ENCODE assay signal across 16 cellular contexts in the genomic region with DNA sequence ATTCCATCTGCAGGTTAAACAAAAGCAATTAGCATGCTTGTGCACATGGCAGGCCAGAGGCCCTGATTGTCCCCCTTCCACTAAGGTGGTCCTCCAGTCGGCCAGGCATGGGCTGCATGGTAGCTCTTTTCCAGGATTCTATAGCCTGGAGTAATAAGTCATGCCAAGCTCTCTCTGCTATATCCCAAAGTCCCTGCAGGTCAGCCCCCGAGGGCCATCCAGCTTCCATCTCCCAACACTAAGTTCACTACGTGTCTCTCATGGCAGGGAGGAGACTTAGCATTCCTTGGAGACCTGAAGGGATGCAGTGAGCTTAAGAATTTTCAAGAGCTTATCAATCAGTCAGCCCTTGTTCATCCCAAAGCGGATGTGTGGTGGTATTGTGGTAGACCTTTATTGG. TPM values are rescaled to one million over a fixed set of nuclear protein-coding genes. Genes with fewer than 3 reads are reported as not detected.
DNase-seq lines count a peak whose midpoint lies in the region; ATAC-seq, FAIRE-seq and TF ChIP-seq lines count a peak whose summit lies in the region.
"Not testable (repeated sequence)": the region's sequence is repeated elsewhere in the genome, so short reads cannot be mapped to it uniquely, and the experiment has no call there.
"Had no signal": no experiment of that assay in that cellular context is flagged by ENCODE, and none has a peak within 500 bp of the region (broad histone marks: within the 10 kb centered on the region; RNA-seq: fewer than 3 reads in every experiment).

No MANE protein-coding gene starts in this region.

- not testable (repeated sequence) for H3K27ac Mint-ChIP-seq in activated CD4-positive, alpha-beta memory T cell treated with anti-CD3 and anti-CD28 coated beads, Interleukin-2, amount 10 ng/mL, durations not matched to agents 7 days and 5 days; neural crest cell (ENCODE audit: unreplicated experiment)

- H3K9me3 Mint-ChIP-seq in activated CD4-positive, alpha-beta memory T cell treated with anti-CD3 and anti-CD28 coated beads, Interleukin-2, amount 10 ng/mL, durations not matched to agents 7 days and 5 days; neural crest cell: not testable (repeated sequence)

- TF ChIP-seq CTCF in DOHH2 (IDR thresholded peaks at IDR 0.05; ENCODE audit: low read depth, low read length, poor library complexity, severe bottlenecking); GM12878 (IDR thresholded peaks at IDR 0.05 in 2 of 3, conservative IDR thresholded peaks at IDR 0.05 in 1 of 3; ENCODE audit: control insufficient read depth in 2 of 3, extremely low read depth in 1 of 3, insufficient read depth in 1 of 3, low read depth in 3 of 3, low read length in 3 of 3); right atrium auricular region (IDR thresholded peaks at IDR 0.05); neural crest cell (conservative IDR thresholded peaks at IDR 0.05): not testable (repeated sequence)

- not testable (repeated sequence) for TF ChIP-seq EP300 in GM12878 (IDR thresholded peaks at IDR 0.05; ENCODE audit: borderline replicate concordance in 1 of 2, control insufficient read depth in 1 of 2, low read depth in 2 of 2, low read length in 2 of 2)

- RAD21 ChIA-PET in GM12878 (lab: Charles Lee; ENCODE audit: unreplicated experiment) = interaction anchor here (0.8 to 11.6 kb wide), 12 partner anchors 12 to 538 kb away, joined by 3 to 151 read pairs (median 5); a partner anchor contains a TSS

- TF ChIP-seq RAD21 in GM12878 (IDR thresholded peaks at IDR 0.05; ENCODE audit: insufficient read depth, low read depth, low read length) = not testable (repeated sequence)

- H3K27ac ChIP-seq in DOHH2 (ENCODE audit: low read depth, low read length); GM12878 (ENCODE audit: control insufficient read depth, insufficient read depth); right atrium auricular region: not testable (repeated sequence)

- not testable (repeated sequence) for H2AFZ ChIP-seq in GM12878 (ENCODE audit: control insufficient read depth, low read depth, low read length)

- not testable (repeated sequence) for BruUV-seq in GM12878 (replicated peaks; lab: Mats Ljungman, UMichigan)

- H3K4me2 ChIP-seq in DOHH2 (ENCODE audit: low read length) = peak overlapping the region; percentile 35
- peak overlapping the region; percentile 75 for H3K4me2 ChIP-seq in GM12878 (ENCODE audit: control insufficient read depth, insufficient read depth)

- CTCF ChIA-PET in activated CD4-positive, alpha-beta memory T cell treated with anti-CD3 and anti-CD28 coated beads, Interleukin-2, amount 10 ng/mL, durations not matched to agents 7 days and 5 days (lab: Charles Lee) = interaction anchor here (1.3 kb wide), 1 partner anchor 187 kb away, joined by 4 read pairs; a partner anchor contains a TSS
- CTCF ChIA-PET in GM12878 (lab: Yijun Ruan, JAX) = interaction anchor here (0.8 to 12.2 kb wide), 12 partner anchors 13 to 528 kb away, joined by 3 to 135 read pairs (median 6); a partner anchor contains a TSS

- H3K4me1 ChIP-seq in DOHH2 (ENCODE audit: control insufficient read depth, low read length) (peaks cover 16% of the 10 kb centered on the region), right atrium auricular region (peaks cover 0 to 21% of the 10 kb centered on the region in 2 donors)
- H3K4me1 ChIP-seq in GM12878 (ENCODE audit: control insufficient read depth, insufficient read depth, low read length) = not testable (repeated sequence)

- H3K4me3 ChIP-seq in DOHH2 (ENCODE audit: low read length) (peak overlapping the region; percentile 28; the same call in 1 of the 2 replicates), GM12878 (peak overlapping the region; percentile 57)
- H3K4me3 ChIP-seq in right atrium auricular region = not testable (repeated sequence)

- H3K9me3 ChIP-seq in DOHH2 (ENCODE audit: control insufficient read depth, insufficient read depth, low read length); right atrium auricular region: not testable (repeated sequence)
- peaks cover 14% of the 10 kb centered on the region; the same call in 2 of the 3 replicates for H3K9me3 ChIP-seq in GM12878 (replicated peaks; ENCODE audit: control insufficient read depth, insufficient read depth, low read length)

- H3K79me2 ChIP-seq in DOHH2 (ENCODE audit: control insufficient read depth, low read length) (peaks cover 84% of the 10 kb centered on the region), GM12878 (ENCODE audit: control insufficient read depth, insufficient read depth, low read length) (peaks cover 74% of the 10 kb centered on the region)

- not testable (repeated sequence) for H3K27me3 ChIP-seq in DOHH2 (ENCODE audit: control insufficient read depth, low read length); GM12878 (replicated peaks in 1 of 2; ENCODE audit: control insufficient read depth in 2 of 2, insufficient read depth in 2 of 2, low read length in 1 of 2); right atrium auricular region

- peak; percentile 12 for DNase-seq in activated CD4-positive, alpha-beta memory T cell treated with anti-CD3 and anti-CD28 coated beads, Interleukin-2, amount 10 ng/mL, durations not matched to agents 7 days and 5 days
- not testable (repeated sequence) for DNase-seq in GM12878 (ENCODE audit: low read depth, low spot score); neural crest cell (ENCODE audit: low read depth, low spot score)
- peak; percentile 48 for DNase-seq in right atrium auricular region (ENCODE audit: low spot score)
- peak; percentile 14 for DNase-seq in stimulated activated CD8-positive, alpha-beta memory T cell treated with anti-CD3 and anti-CD28 coated beads, Interleukin-4, amount 100 ng/mL, for 48 hours

- 94% methylated on average over 4 of the region's 4 CpGs for WGBS in GM12878 (ENCODE audit: insufficient coverage, insufficient replicate concordance, low lambda C conversion rate, missing lambda C conversion rate)

- not testable (repeated sequence) for H3F3A ChIP-seq in DOHH2 (ENCODE audit: control insufficient read depth, insufficient read depth)

- not testable (repeated sequence) for H3K9ac ChIP-seq in GM12878 (ENCODE audit: control insufficient read depth, insufficient read depth, low read length)

- not testable (repeated sequence) for H4K20me1 ChIP-seq in DOHH2 (ENCODE audit: control insufficient read depth, insufficient read depth, low read depth, low read length); GM12878 (ENCODE audit: control insufficient read depth, insufficient read depth)

- TF ChIP-seq POLR2A in GM12878 (IDR thresholded peaks at IDR 0.05; ENCODE audit: low read depth, low read length) = not testable (repeated sequence)

- H3K9me2 ChIP-seq in DOHH2 (replicated peaks; ENCODE audit: control insufficient read depth, low read length) = not testable (repeated sequence)

- intact Hi-C loops in GM12878 (cut with micrococcal nuclease; ENCODE audit: unreplicated experiment) = loop anchor here (5.0 kb wide), 1 partner anchor 527 kb away; a partner anchor contains a TSS

- H3K4me3 Mint-ChIP-seq in activated CD4-positive, alpha-beta memory T cell treated with anti-CD3 and anti-CD28 coated beads, Interleukin-2, amount 10 ng/mL, durations not matched to agents 7 days and 5 days = not testable (repeated sequence)
- peak overlapping the region; percentile 57 for H3K4me3 Mint-ChIP-seq in neural crest cell

- H3K36me3 Mint-ChIP-seq in activated CD4-positive, alpha-beta memory T cell treated with anti-CD3 and anti-CD28 coated beads, Interleukin-2, amount 10 ng/mL, durations not matched to agents 7 days and 5 days (ENCODE audit: low read depth) = peaks cover 17% of the 10 kb centered on the region
- not testable (repeated sequence) for H3K36me3 Mint-ChIP-seq in neural crest cell (ENCODE audit: low read depth)

- H3K36me3 ChIP-seq in DOHH2 (ENCODE audit: control insufficient read depth, low read length) = peaks cover 53% of the 10 kb centered on the region
- peaks cover 4 to 15% of the 10 kb centered on the region in 2 experiments for H3K36me3 ChIP-seq in GM12878 (ENCODE audit: control insufficient read depth in 2 of 2, insufficient read depth in 2 of 2, low read length in 1 of 2)
- not testable (repeated sequence) for H3K36me3 ChIP-seq in right atrium auricular region

- SMC1A ChIA-PET in GM12878 (lab: Charles Lee; ENCODE audit: uncharacterized antibody, unreplicated experiment) = interaction anchor here (0.9 to 13.1 kb wide), 15 partner anchors 13 to 185 kb away, joined by 3 to 158 read pairs (median 5); a partner anchor contains a TSS

- in situ Hi-C loops in GM12878 (cut with MboI) = not testable (repeated sequence)

- not testable (repeated sequence) for H3K27me3 Mint-ChIP-seq in activated CD4-positive, alpha-beta memory T cell treated with anti-CD3 and anti-CD28 coated beads, Interleukin-2, amount 10 ng/mL, durations not matched to agents 7 days and 5 days; neural crest cell (ENCODE audit: low read depth)

- peaks cover 21% of the 10 kb centered on the region for H3K4me1 Mint-ChIP-seq in activated CD4-positive, alpha-beta memory T cell treated with anti-CD3 and anti-CD28 coated beads, Interleukin-2, amount 10 ng/mL, durations not matched to agents 7 days and 5 days
- peaks cover 28% of the 10 kb centered on the region for H3K4me1 Mint-ChIP-seq in neural crest cell

- POLR2A ChIA-PET in activated CD4-positive, alpha-beta memory T cell treated with anti-CD3 and anti-CD28 coated beads, Interleukin-2, amount 10 ng/mL, durations not matched to agents 7 days and 5 days (lab: Charles Lee) = interaction anchor here (1.1 to 2.0 kb wide), 2 partner anchors 26 to 37 kb away, joined by 3 to 5 read pairs; a partner anchor contains a TSS
- POLR2A ChIA-PET in GM12878 (lab: Charles Lee) = interaction anchor here (0.7 to 12.2 kb wide), 14 partner anchors 13 to 187 kb away, joined by 3 to 155 read pairs (median 3); a partner anchor contains a TSS

- ATAC-seq in GM12878 = not testable (repeated sequence)

- not testable (repeated sequence) for FAIRE-seq in GM12878 (lab: Jason Lieb, UNC)

RNA-seq across cellular contexts. Expression of a gene that starts 3.4 kb away (rescaled TPM):
- 10 to 100 TPM; 32.0 to 32.1 TPM for total RNA-seq in activated CD4-positive, alpha-beta memory T cell treated with anti-CD3 and anti-CD28 coated beads, Interleukin-2, amount 10 ng/mL, durations not matched to agents 7 days and 5 days
- 111 and 122 TPM in 2 replicates for total RNA-seq in GM12878 (2013; cell fraction: nucleolus; rRNA removed)
- 61.3 and 61.5 TPM in 2 replicates for total RNA-seq in GM12878 (2014; rRNA removed)
- total RNA-seq in GM12878 (2014; rRNA removed; fragmentation: Illumina TruSeq; extraction: Trizol) = 48.3 and 50.8 TPM in 2 replicates
- total RNA-seq in GM12878 (2021) = 55.3 and 58.0 TPM in 2 replicates
- 30.9 TPM for polyA plus RNA-seq in GM12878 (2011; ENCODE audit: low read depth)
- polyA plus RNA-seq in GM12878 (2011; rRNA removed) = 64.3 and 64.5 TPM in 2 replicates
- 66.1 and 70.1 TPM in 2 replicates for polyA plus RNA-seq in GM12878 (2011; cell fraction: cytosol; rRNA removed)
- polyA plus RNA-seq in GM12878 (2011; cell fraction: nucleus; rRNA removed) = 56.5 and 56.8 TPM in 2 replicates
- 44.2 and 50.8 TPM in 2 replicates for polyA plus RNA-seq in GM12878 (2012)
- polyA plus RNA-seq in GM12878 (2014; fragmentation: Illumina TruSeq; extraction: Trizol) = 42.5 and 46.0 TPM in 2 replicates
- 10 to 100 TPM in 1 of 2 experiments, 1 to 10 TPM in 1; 8.7 to 12.9 TPM for polyA plus RNA-seq in GM12878 (2014; fragmentation: Nextera tagmentation; extraction: Ambion mirVana)
- polyA plus RNA-seq in GM12878 (2014; rRNA removed) = 49.6 and 54.6 TPM in 2 replicates
- 10 to 100 TPM; 56.7 to 57.7 TPM for polyA plus RNA-seq in GM12878 (2016; fragmentation: Nextera tagmentation; extraction: Ambion mirVana)
- 66.1 and 105 TPM in 2 replicates for polyA minus RNA-seq in GM12878 (2011; rRNA and poly(A)+ RNA removed)
- polyA minus RNA-seq in GM12878 (2011; cell fraction: cytosol; rRNA and poly(A)+ RNA removed) = 22.8 and 23.1 TPM in 2 replicates
- polyA minus RNA-seq in GM12878 (2011; cell fraction: nucleus; rRNA and poly(A)+ RNA removed) = 65.0 and 93.4 TPM in 2 replicates
- 10 to 100 TPM; 25.5 to 31.4 TPM for total RNA-seq in right atrium auricular region
- total RNA-seq in neural crest cell = 70.4 and 75.5 TPM in 2 replicates

RNA-seq across cellular contexts. Expression of a gene that starts 26.0 kb away (rescaled TPM):
- 10 to 100 TPM; 36.5 to 37.1 TPM for total RNA-seq in activated CD4-positive, alpha-beta memory T cell treated with anti-CD3 and anti-CD28 coated beads, Interleukin-2, amount 10 ng/mL, durations not matched to agents 7 days and 5 days
- 69.2 and 83.7 TPM in 2 replicates for total RNA-seq in GM12878 (2013; cell fraction: nucleolus; rRNA removed)
- total RNA-seq in GM12878 (2014; rRNA removed) (2.4 and 2.9 TPM in 2 replicates), GM12878 (2014; rRNA removed; fragmentation: Illumina TruSeq; extraction: Trizol) (3.3 and 4.3 TPM in 2 replicates), GM12878 (2021) (3.0 and 5.2 TPM in 2 replicates), right atrium auricular region (10 to 100 TPM; 10.7 to 14.9 TPM), neural crest cell (0.12 TPM in 1 of 2 replicates, not detected in the other)
- polyA plus RNA-seq in GM12878 (2011; ENCODE audit: low read depth) = 18.1 TPM
- polyA plus RNA-seq in GM12878 (2011; rRNA removed) (16.7 and 20.7 TPM in 2 replicates), GM12878 (2014; fragmentation: Illumina TruSeq; extraction: Trizol) (3.2 and 3.7 TPM in 2 replicates), GM12878 (2014; fragmentation: Nextera tagmentation; extraction: Ambion mirVana) (1 to 10 TPM in 1 of 2 experiments, under 1 TPM in 1; 0.85 to 1.1 TPM), GM12878 (2014; rRNA removed) (3.1 and 3.3 TPM in 2 replicates), GM12878 (2016; fragmentation: Nextera tagmentation; extraction: Ambion mirVana) (10 to 100 TPM; 11.2 to 12.4 TPM)
- 18.6 and 18.9 TPM in 2 replicates for polyA plus RNA-seq in GM12878 (2011; cell fraction: cytosol; rRNA removed)
- 12.3 and 14.9 TPM in 2 replicates for polyA plus RNA-seq in GM12878 (2011; cell fraction: nucleus; rRNA removed)
- polyA plus RNA-seq in GM12878 (2012) = 25.4 and 32.2 TPM in 2 replicates
- 21.2 and 24.0 TPM in 2 replicates for polyA minus RNA-seq in GM12878 (2011; rRNA and poly(A)+ RNA removed)
- 6.5 and 8.0 TPM in 2 replicates for polyA minus RNA-seq in GM12878 (2011; cell fraction: cytosol; rRNA and poly(A)+ RNA removed)
- polyA minus RNA-seq in GM12878 (2011; cell fraction: nucleus; rRNA and poly(A)+ RNA removed) = 20.4 and 28.7 TPM in 2 replicates
- total RNA-seq: A673, G401, H7 had no signal

RNA-seq across cellular contexts. Expression of a gene that starts 37.4 kb away (rescaled TPM):
- total RNA-seq in activated CD4-positive, alpha-beta memory T cell treated with anti-CD3 and anti-CD28 coated beads, Interleukin-2, amount 10 ng/mL, durations not matched to agents 7 days and 5 days = 10 to 100 TPM; 10.7 to 11.6 TPM
- total RNA-seq in GM12878 (2013; cell fraction: nucleolus; rRNA removed) = 127 and 142 TPM in 2 replicates
- total RNA-seq in GM12878 (2014; rRNA removed) = 26.0 TPM in 2 replicates
- total RNA-seq in GM12878 (2014; rRNA removed; fragmentation: Illumina TruSeq; extraction: Trizol) = 13.3 and 15.8 TPM in 2 replicates
- total RNA-seq in GM12878 (2021) = 27.4 TPM in 2 replicates
- 11.4 TPM for polyA plus RNA-seq in GM12878 (2011; ENCODE audit: low read depth)
- polyA plus RNA-seq in GM12878 (2011; rRNA removed) = 61.8 and 83.3 TPM in 2 replicates
- polyA plus RNA-seq in GM12878 (2011; cell fraction: cytosol; rRNA removed) = 79.6 and 99.6 TPM in 2 replicates
- 285 and 340 TPM in 2 replicates for polyA plus RNA-seq in GM12878 (2011; cell fraction: nucleus; rRNA removed)
- polyA plus RNA-seq in GM12878 (2012) = 19.4 and 28.1 TPM in 2 replicates
- 13.7 and 17.8 TPM in 2 replicates for polyA plus RNA-seq in GM12878 (2014; fragmentation: Illumina TruSeq; extraction: Trizol)
- 10 to 100 TPM in 1 of 2 experiments, 1 to 10 TPM in 1; 7.6 to 10.1 TPM for polyA plus RNA-seq in GM12878 (2014; fragmentation: Nextera tagmentation; extraction: Ambion mirVana)
- polyA plus RNA-seq in GM12878 (2014; rRNA removed) = 31.9 and 37.2 TPM in 2 replicates
- 10 to 100 TPM; 13.4 to 15.2 TPM for polyA plus RNA-seq in GM12878 (2016; fragmentation: Nextera tagmentation; extraction: Ambion mirVana)
- 59.1 and 118 TPM in 2 replicates for polyA minus RNA-seq in GM12878 (2011; rRNA and poly(A)+ RNA removed)
- 27.2 and 29.9 TPM in 2 replicates for polyA minus RNA-seq in GM12878 (2011; cell fraction: cytosol; rRNA and poly(A)+ RNA removed)
- polyA minus RNA-seq in GM12878 (2011; cell fraction: nucleus; rRNA and poly(A)+ RNA removed) = 68.1 and 80.8 TPM in 2 replicates
- total RNA-seq in right atrium auricular region = 1 to 10 TPM; 3.3 to 4.5 TPM
- total RNA-seq in neural crest cell = 14.5 and 15.2 TPM in 2 replicates

RNA-seq across cellular contexts. Expression of a gene that starts 59.7 kb away (rescaled TPM):
- not detected for total RNA-seq in activated CD4-positive, alpha-beta memory T cell treated with anti-CD3 and anti-CD28 coated beads, Interleukin-2, amount 10 ng/mL, durations not matched to agents 7 days and 5 days
- total RNA-seq in GM12878 (2013; cell fraction: nucleolus; rRNA removed) = not detected in 2 replicates
- total RNA-seq in GM12878 (2014; rRNA removed) = not detected in 2 replicates
- total RNA-seq in GM12878 (2014; rRNA removed; fragmentation: Illumina TruSeq; extraction: Trizol) = not detected in 2 replicates
- total RNA-seq in GM12878 (2021) = not detected in 2 replicates
- polyA plus RNA-seq in GM12878 (2011; ENCODE audit: low read depth) = not detected
- 0.14 and 0.15 TPM in 2 replicates for polyA plus RNA-seq in GM12878 (2011; rRNA removed)
- 0.06 and 0.10 TPM in 2 replicates for polyA plus RNA-seq in GM12878 (2011; cell fraction: cytosol; rRNA removed)
- polyA plus RNA-seq in GM12878 (2011; cell fraction: nucleus; rRNA removed) = 0.57 and 0.87 TPM in 2 replicates
- not detected in 2 replicates for polyA plus RNA-seq in GM12878 (2012)
- not detected in 2 replicates for polyA plus RNA-seq in GM12878 (2014; fragmentation: Illumina TruSeq; extraction: Trizol)
- polyA plus RNA-seq in GM12878 (2014; fragmentation: Nextera tagmentation; extraction: Ambion mirVana) = not detected
- polyA plus RNA-seq in GM12878 (2014; rRNA removed) = not detected in 2 replicates
- polyA plus RNA-seq in GM12878 (2016; fragmentation: Nextera tagmentation; extraction: Ambion mirVana) = not detected
- not detected in 2 replicates for polyA minus RNA-seq in GM12878 (2011; rRNA and poly(A)+ RNA removed)
- not detected in 2 replicates for polyA minus RNA-seq in GM12878 (2011; cell fraction: cytosol; rRNA and poly(A)+ RNA removed)
- not detected in 2 replicates for polyA minus RNA-seq in GM12878 (2011; cell fraction: nucleus; rRNA and poly(A)+ RNA removed)
- not detected for total RNA-seq in right atrium auricular region
- total RNA-seq in neural crest cell = not detected in 2 replicates
- total RNA-seq: A673; CD4-positive, alpha-beta memory T cell; G401; H7; HFFc6; HT1080; IMR-90; K562 had no signal
- polyA plus RNA-seq: AG04450; CD14-positive monocyte; CD4-positive, alpha-beta memory T cell; IMR-90; K562 had no signal
